Comparison of ENCODE assay signal across 1 cellular context in the genomic region with DNA sequence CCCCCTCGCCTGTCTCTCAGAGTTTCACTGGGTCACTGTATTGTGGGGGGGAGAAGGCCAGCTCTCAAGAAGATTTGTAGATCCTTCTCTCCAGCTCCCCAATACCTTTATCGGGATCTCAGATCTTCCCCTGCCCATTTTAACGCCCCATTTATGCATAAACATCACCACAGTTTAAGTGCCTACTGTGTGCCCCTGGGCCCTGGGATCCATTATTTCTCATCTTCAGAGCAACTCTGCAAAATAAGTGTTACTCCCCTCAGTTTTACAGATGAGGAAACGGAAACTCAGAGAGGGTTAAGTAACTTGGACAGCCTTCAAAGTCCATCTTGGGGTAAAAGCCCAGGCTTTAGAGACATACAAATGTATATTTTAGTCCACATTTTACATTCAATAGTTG.
TF ChIP-seq lines count a peak whose summit lies in the region.

No MANE protein-coding gene starts in this region.

TF ChIP-seq in WTC11, 78 proteins besides CTCF, POLR2A, EP300 and RAD21:
- TF ChIP-seq, protein P1, sequence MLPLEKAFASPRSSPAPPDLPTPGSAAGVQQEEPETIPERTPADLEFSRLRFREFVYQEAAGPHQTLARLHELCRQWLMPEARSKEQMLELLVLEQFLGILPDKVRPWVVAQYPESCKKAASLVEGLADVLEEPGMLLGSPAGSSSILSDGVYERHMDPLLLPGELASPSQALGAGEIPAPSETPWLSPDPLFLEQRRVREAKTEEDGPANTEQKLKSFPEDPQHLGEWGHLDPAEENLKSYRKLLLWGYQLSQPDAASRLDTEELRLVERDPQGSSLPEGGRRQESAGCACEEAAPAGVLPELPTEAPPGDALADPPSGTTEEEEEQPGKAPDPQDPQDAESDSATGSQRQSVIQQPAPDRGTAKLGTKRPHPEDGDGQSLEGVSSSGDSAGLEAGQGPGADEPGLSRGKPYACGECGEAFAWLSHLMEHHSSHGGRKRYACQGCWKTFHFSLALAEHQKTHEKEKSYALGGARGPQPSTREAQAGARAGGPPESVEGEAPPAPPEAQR (CRISPR knock-in tag; IDR thresholded peaks at IDR 0.05): no peak
- no peak for TF ChIP-seq NR2C2 (CRISPR knock-in tag; IDR thresholded peaks at IDR 0.05)
- TF ChIP-seq FOXK1 (CRISPR knock-in tag; IDR thresholded peaks at IDR 0.05): no peak
- TF ChIP-seq, protein P2, sequence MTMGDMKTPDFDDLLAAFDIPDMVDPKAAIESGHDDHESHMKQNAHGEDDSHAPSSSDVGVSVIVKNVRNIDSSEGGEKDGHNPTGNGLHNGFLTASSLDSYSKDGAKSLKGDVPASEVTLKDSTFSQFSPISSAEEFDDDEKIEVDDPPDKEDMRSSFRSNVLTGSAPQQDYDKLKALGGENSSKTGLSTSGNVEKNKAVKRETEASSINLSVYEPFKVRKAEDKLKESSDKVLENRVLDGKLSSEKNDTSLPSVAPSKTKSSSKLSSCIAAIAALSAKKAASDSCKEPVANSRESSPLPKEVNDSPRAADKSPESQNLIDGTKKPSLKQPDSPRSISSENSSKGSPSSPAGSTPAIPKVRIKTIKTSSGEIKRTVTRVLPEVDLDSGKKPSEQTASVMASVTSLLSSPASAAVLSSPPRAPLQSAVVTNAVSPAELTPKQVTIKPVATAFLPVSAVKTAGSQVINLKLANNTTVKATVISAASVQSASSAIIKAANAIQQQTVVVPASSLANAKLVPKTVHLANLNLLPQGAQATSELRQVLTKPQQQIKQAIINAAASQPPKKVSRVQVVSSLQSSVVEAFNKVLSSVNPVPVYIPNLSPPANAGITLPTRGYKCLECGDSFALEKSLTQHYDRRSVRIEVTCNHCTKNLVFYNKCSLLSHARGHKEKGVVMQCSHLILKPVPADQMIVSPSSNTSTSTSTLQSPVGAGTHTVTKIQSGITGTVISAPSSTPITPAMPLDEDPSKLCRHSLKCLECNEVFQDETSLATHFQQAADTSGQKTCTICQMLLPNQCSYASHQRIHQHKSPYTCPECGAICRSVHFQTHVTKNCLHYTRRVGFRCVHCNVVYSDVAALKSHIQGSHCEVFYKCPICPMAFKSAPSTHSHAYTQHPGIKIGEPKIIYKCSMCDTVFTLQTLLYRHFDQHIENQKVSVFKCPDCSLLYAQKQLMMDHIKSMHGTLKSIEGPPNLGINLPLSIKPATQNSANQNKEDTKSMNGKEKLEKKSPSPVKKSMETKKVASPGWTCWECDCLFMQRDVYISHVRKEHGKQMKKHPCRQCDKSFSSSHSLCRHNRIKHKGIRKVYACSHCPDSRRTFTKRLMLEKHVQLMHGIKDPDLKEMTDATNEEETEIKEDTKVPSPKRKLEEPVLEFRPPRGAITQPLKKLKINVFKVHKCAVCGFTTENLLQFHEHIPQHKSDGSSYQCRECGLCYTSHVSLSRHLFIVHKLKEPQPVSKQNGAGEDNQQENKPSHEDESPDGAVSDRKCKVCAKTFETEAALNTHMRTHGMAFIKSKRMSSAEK (CRISPR knock-in tag; IDR thresholded peaks at IDR 0.05; ENCODE audit: borderline replicate concordance): no peak
- TF ChIP-seq GTF2I (CRISPR knock-in tag; conservative IDR thresholded peaks at IDR 0.05): no peak
- TF ChIP-seq ZNF138 (CRISPR knock-in tag; conservative IDR thresholded peaks at IDR 0.05): no peak
- TF ChIP-seq, protein P3, sequence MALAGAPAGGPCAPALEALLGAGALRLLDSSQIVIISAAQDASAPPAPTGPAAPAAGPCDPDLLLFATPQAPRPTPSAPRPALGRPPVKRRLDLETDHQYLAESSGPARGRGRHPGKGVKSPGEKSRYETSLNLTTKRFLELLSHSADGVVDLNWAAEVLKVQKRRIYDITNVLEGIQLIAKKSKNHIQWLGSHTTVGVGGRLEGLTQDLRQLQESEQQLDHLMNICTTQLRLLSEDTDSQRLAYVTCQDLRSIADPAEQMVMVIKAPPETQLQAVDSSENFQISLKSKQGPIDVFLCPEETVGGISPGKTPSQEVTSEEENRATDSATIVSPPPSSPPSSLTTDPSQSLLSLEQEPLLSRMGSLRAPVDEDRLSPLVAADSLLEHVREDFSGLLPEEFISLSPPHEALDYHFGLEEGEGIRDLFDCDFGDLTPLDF (CRISPR knock-in tag; IDR thresholded peaks at IDR 0.05): no peak
- no peak for TF ChIP-seq CBFB (CRISPR knock-in tag; IDR thresholded peaks at IDR 0.05; ENCODE audit: low read depth)
- TF ChIP-seq, protein P4, sequence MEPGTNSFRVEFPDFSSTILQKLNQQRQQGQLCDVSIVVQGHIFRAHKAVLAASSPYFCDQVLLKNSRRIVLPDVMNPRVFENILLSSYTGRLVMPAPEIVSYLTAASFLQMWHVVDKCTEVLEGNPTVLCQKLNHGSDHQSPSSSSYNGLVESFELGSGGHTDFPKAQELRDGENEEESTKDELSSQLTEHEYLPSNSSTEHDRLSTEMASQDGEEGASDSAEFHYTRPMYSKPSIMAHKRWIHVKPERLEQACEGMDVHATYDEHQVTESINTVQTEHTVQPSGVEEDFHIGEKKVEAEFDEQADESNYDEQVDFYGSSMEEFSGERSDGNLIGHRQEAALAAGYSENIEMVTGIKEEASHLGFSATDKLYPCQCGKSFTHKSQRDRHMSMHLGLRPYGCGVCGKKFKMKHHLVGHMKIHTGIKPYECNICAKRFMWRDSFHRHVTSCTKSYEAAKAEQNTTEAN (CRISPR knock-in tag; IDR thresholded peaks at IDR 0.05): no peak
- TF ChIP-seq ATF1 (CRISPR knock-in tag; IDR thresholded peaks at IDR 0.05): no peak
- TF ChIP-seq ZNF232 (CRISPR knock-in tag; IDR thresholded peaks at IDR 0.05): no peak
